In genomic region chr6:54856137-54856536, GRCh38 we compare ENCODE assay signal across 19 cellular contexts. TPM values are rescaled to one million over a fixed set of nuclear protein-coding genes. Genes with fewer than 3 reads are reported as not detected.
DNase-seq lines count a peak whose midpoint lies in the region; ATAC-seq, FAIRE-seq and TF ChIP-seq lines count a peak whose summit lies in the region.
"Had no signal": no experiment of that assay in that cellular context is flagged by ENCODE, and none has a peak within 500 bp of the region (broad histone marks: within the 10 kb centered on the region; RNA-seq: fewer than 3 reads in every experiment).

No MANE protein-coding gene starts in this region.

- peak; percentile 55 for FAIRE-seq in keratinocyte (lab: Jason Lieb, UNC)
- FAIRE-seq: frontal cortex had no signal

- in situ Hi-C loops in transverse colon (cut with MboI; ENCODE audit: low pct_ligation_motif_present in 1 of 4, low pct_unique_long_range_greater_than_20kb in 1 of 4, low sequenced_read_pairs in 3 of 4): no loop called here

- H3K9me1 ChIP-seq in keratinocyte (ENCODE audit: control insufficient read depth, extremely low read depth, insufficient read depth, low read length): no peaks in the 10 kb centered on the region

- H3K4me2 ChIP-seq in keratinocyte (ENCODE audit: control insufficient read depth, extremely low read depth, insufficient read depth, low read depth, low read length): no peak overlapping the region
- H3K4me2 ChIP-seq: neural progenitor cell had no signal

- H3K27me3 ChIP-seq in keratinocyte (ENCODE audit: control insufficient read depth, extremely low read depth, insufficient read depth, low read length): no peaks in the 10 kb centered on the region
- no peaks in the 10 kb centered on the region for H3K27me3 ChIP-seq in transverse colon
- H3K27me3 ChIP-seq: neural progenitor cell, spleen, testis had no signal

- DNase-seq in NCI-H748 (lab: John Stamatoyannopoulos, UW; ENCODE audit: unreplicated experiment) (peak; percentile 40), keratinocyte (ENCODE audit: low read depth, low spot score) (no peak), transverse colon (peak; percentile 62)
- DNase-seq in stimulated activated CD4-positive, alpha-beta T cell treated with anti-CD3 and anti-CD28 coated beads, Interleukin-4, amount 100 ng/mL, for 4 hours: no peak
- DNase-seq: activated CD8-positive, alpha-beta memory T cell treated with anti-CD3 and anti-CD28 coated beads, Interleukin-2, amount 50 U/mL, for 48 hours; activated gamma-delta T cell treated with Interleukin-2 at 50 U/mL for 16 hours; dorsolateral prefrontal cortex; H7; NCI-H345; psoas muscle; spleen; SW 1271; testis had no signal

- TF ChIP-seq CTCF in keratinocyte (optimal IDR thresholded peaks at IDR 0.05 in 1 of 3, IDR thresholded peaks at IDR 0.05 in 1 of 3, conservative IDR thresholded peaks at IDR 0.05 in 1 of 3; ENCODE audit: extremely low read depth in 1 of 3, insufficient read depth in 2 of 3, low read length in 3 of 3) (no peak), transverse colon (IDR thresholded peaks at IDR 0.05) (peak in 1 of 5 experiments; percentile 25)

- 55% methylated on average over 3 of the region's 3 CpGs; no CpG with 5 or more reads in 1 of the 2 donors for WGBS in transverse colon (ENCODE audit: low coverage in 1 of 2), 2 donors

- TF ChIP-seq POLR2A in transverse colon (IDR thresholded peaks at IDR 0.05): no peak

- TF ChIP-seq EP300 in transverse colon (IDR thresholded peaks at IDR 0.05; ENCODE audit: low read depth): no peak

- intact Hi-C loops in transverse colon (cut with DNase I; ENCODE audit: low total_unique reads): no loop called here

- dilution Hi-C loops in keratinocyte (cut with MboI; ENCODE audit: extremely low pct_ligation_motif_present, low sequenced_read_pairs): no loop called here

- no peak overlapping the region for H3K4me3 ChIP-seq in keratinocyte (ENCODE audit: control insufficient read depth in 2 of 3, extremely low read depth in 1 of 3, insufficient read depth in 2 of 3, low read depth in 1 of 3, low read length in 3 of 3)
- H3K4me3 ChIP-seq in transverse colon: peak overlapping the region in 1 of 4 donors; percentile 11
- H3K4me3 ChIP-seq: dorsolateral prefrontal cortex, neural progenitor cell, psoas muscle, spleen, testis had no signal

- no peak overlapping the region for H2AFZ ChIP-seq in keratinocyte (ENCODE audit: control insufficient read depth, low read length)
- H2AFZ ChIP-seq: neural progenitor cell had no signal

- no peak overlapping the region for H3K27ac ChIP-seq in keratinocyte (ENCODE audit: control insufficient read depth, insufficient read depth, low read length)
- H3K27ac ChIP-seq in transverse colon: peak overlapping the region; percentile 50 to 73 (median 66)
- H3K27ac ChIP-seq: dorsolateral prefrontal cortex, neural progenitor cell, psoas muscle, spleen, testis had no signal

- H3K79me2 ChIP-seq in keratinocyte (ENCODE audit: control insufficient read depth, insufficient read depth, low read length): peaks cover 93% of the 10 kb centered on the region

- H3K36me3 ChIP-seq in keratinocyte (ENCODE audit: control insufficient read depth in 2 of 2, extremely low read depth in 1 of 2, insufficient read depth in 2 of 2, low read length in 2 of 2) (peaks cover 2 to 8% of the 10 kb centered on the region in 2 experiments), transverse colon (no peaks in the 10 kb centered on the region)
- H3K36me3 ChIP-seq: neural progenitor cell, spleen had no signal

- no peak overlapping the region for H3K9ac ChIP-seq in keratinocyte (ENCODE audit: control insufficient read depth, extremely low read depth, insufficient read depth, low read length)
- H3K9ac ChIP-seq: neural progenitor cell had no signal

- ATAC-seq in HG02798 (IDR thresholded peaks at IDR 0.05; ENCODE audit: poor library complexity, unreplicated experiment) (peak; percentile 43), GM19023 (IDR thresholded peaks at IDR 0.05; ENCODE audit: unreplicated experiment) (no peak), GM19328 (IDR thresholded peaks at IDR 0.05; ENCODE audit: unreplicated experiment) (no peak)
- ATAC-seq: psoas muscle, Right ventricle myocardium inferior had no signal

- H3K4me1 ChIP-seq in keratinocyte (ENCODE audit: control insufficient read depth, extremely low read depth, insufficient read depth, low read length) (peaks cover 32% of the 10 kb centered on the region), transverse colon (peaks cover 0 to 17% (median 6%) of the 10 kb centered on the region in 4 donors)
- H3K4me1 ChIP-seq: psoas muscle, spleen, testis had no signal

- H4K20me1 ChIP-seq in keratinocyte (ENCODE audit: control insufficient read depth, extremely low read depth, insufficient read depth, low read length): peaks cover 7% of the 10 kb centered on the region

- H3K9me3 ChIP-seq in keratinocyte (ENCODE audit: control insufficient read depth, low read depth, low read length) (no peaks in the 10 kb centered on the region), transverse colon (no peaks in the 10 kb centered on the region)
- H3K9me3 ChIP-seq: psoas muscle, testis had no signal

RNA-seq across cellular contexts. Expression of gene FAM83B, which starts 9.6 kb away (rescaled TPM):
- polyA plus RNA-seq in keratinocyte: 19.3 to 30.3 TPM (median 26.5 TPM) in 3 replicates
- polyA plus RNA-seq in keratinocyte (2011; ENCODE audit: low read depth): 17.3 TPM
- polyA plus RNA-seq in keratinocyte (2011; cell fraction: cytosol; rRNA removed): 9.3 and 22.6 TPM in 2 replicates
- 37.4 and 43.7 TPM in 2 replicates for polyA plus RNA-seq in keratinocyte (2011; cell fraction: nucleus; rRNA removed)
- polyA plus RNA-seq in keratinocyte (2012; ENCODE audit: low replicate concordance): 16.0 and 22.5 TPM in 2 replicates
- 23.3 to 129 TPM (median 87.9 TPM) in 3 replicates for polyA minus RNA-seq in keratinocyte
- polyA minus RNA-seq in keratinocyte (2011; cell fraction: cytosol; rRNA and poly(A)+ RNA removed): 42.2 TPM
- 117 and 220 TPM in 2 replicates for polyA minus RNA-seq in keratinocyte (2011; cell fraction: nucleus; rRNA and poly(A)+ RNA removed)
- 10 to 100 TPM; 20.2 to 38.5 (median 36.6) TPM for total RNA-seq in transverse colon
- total RNA-seq: spleen had no signal
- polyA plus RNA-seq: spleen had no signal

Comparison
In these comparisons a context has a peak if more than half of its experiments do, and no peak if none do; other contexts are left out.
1. DNase-seq: peak in NCI-H748 (single experiment) and transverse colon (single experiment); none in keratinocyte (single experiment) and stimulated activated CD4-positive, alpha-beta T cell treated with anti-CD3 and anti-CD28 coated beads, Interleukin-4, amount 100 ng/mL, for 4 hours (0 of 2).